Comparison of ENCODE assay signal across 7 cellular contexts in genomic region chrX:154366666-154367055, GRCh38. TPM values are rescaled to one million over a fixed set of nuclear protein-coding genes. Genes with fewer than 3 reads are reported as not detected.
DNase-seq lines count a peak whose midpoint lies in the region; ATAC-seq and TF ChIP-seq lines count a peak whose summit lies in the region.
"Had no signal": no experiment of that assay in that cellular context is flagged by ENCODE, and none has a peak within 500 bp of the region (broad histone marks: within the 10 kb centered on the region; RNA-seq: fewer than 3 reads in every experiment).

No MANE protein-coding gene starts in this region.

- ATAC-seq in RWPE2 (ENCODE audit: low read depth) (no peak), heart left ventricle (peak; percentile 6 to 40 (median 28))

- CTCF ChIA-PET in HEK293T (lab: Yijun Ruan, JAX): no interaction called here

- peaks cover 85% of the 10 kb centered on the region for H3K36me3 ChIP-seq in RWPE2 (ENCODE audit: low read depth)
- H3K36me3 ChIP-seq in heart left ventricle: peaks cover 2 to 67% (median 63%) of the 10 kb centered on the region in 9 donors
- H3K36me3 ChIP-seq in stomach: peaks cover 39 to 71% (median 57%) of the 10 kb centered on the region in 4 donors

- WGBS in heart left ventricle, 4 donors: 39 to 73% (median 58%) methylated on average over 11 of the region's 11 CpGs
- 69 to 85% (median 78%) methylated on average over 4 to 11 of the region's 11 CpGs for WGBS in stomach, 5 donors

- intact Hi-C loops in heart left ventricle (cut with DNase I): no loop called here
- intact Hi-C loops in stomach (cut with DNase I; ENCODE audit: low total_unique reads): no loop called here

- H3K9me3 ChIP-seq in RWPE2 (ENCODE audit: severe bottlenecking): no peaks in the 10 kb centered on the region
- no peaks in the 10 kb centered on the region for H3K9me3 ChIP-seq in heart left ventricle
- H3K9me3 ChIP-seq in stomach: no peaks in the 10 kb centered on the region

- TF ChIP-seq CTCF in RWPE2 (IDR thresholded peaks at IDR 0.05; ENCODE audit: poor library complexity, severe bottlenecking) (no peak), heart left ventricle (IDR thresholded peaks at IDR 0.05) (no peak), stomach (IDR thresholded peaks at IDR 0.05) (no peak)

- no peak for TF ChIP-seq EP300 in stomach (IDR thresholded peaks at IDR 0.05)

- DNase-seq in RWPE2 (ENCODE audit: low spot score): no peak
- peak in 4 of 5 donors; percentile 62 to 76 (median 66) for DNase-seq in heart left ventricle
- no peak for DNase-seq in stomach
- no peak for DNase-seq in NCI-H146 treated with DMSO at 0.1 percent for 48 hours (lab: John Stamatoyannopoulos, UW; ENCODE audit: unreplicated experiment)
- DNase-seq in HEK293T (ENCODE audit: extremely low spot score): no peak
- no peak for DNase-seq in SKM-1 (lab: John Stamatoyannopoulos, UW; ENCODE audit: unreplicated experiment)

- no peak for TF ChIP-seq POLR2A in heart left ventricle (IDR thresholded peaks at IDR 0.05)
- no peak for TF ChIP-seq POLR2A in stomach (IDR thresholded peaks at IDR 0.05)

- POLR2A ChIA-PET in HEK293T (lab: Yijun Ruan, JAX): interaction anchor here (1.1 kb wide), 1 partner anchor 31 kb away, joined by 4 read pairs; the partner anchor contains the start of gene RPL10

- no peak overlapping the region for H3K4me3 ChIP-seq in RWPE2 (ENCODE audit: severe bottlenecking)
- H3K4me3 ChIP-seq in heart left ventricle: peak overlapping the region in 1 of 12 donors; percentile 93
- H3K4me3 ChIP-seq in stomach: peak overlapping the region in 2 of 4 donors; percentile 4 to 85

- H3K27ac ChIP-seq in RWPE2 (ENCODE audit: poor library complexity, severe bottlenecking) (peak overlapping the region; percentile 97), heart left ventricle (peak overlapping the region in 11 of 12 donors; percentile 71 to 100 (median 97)), stomach (peak overlapping the region in 3 of 5 donors; percentile 90 to 98 (median 97))
- H3K27ac ChIP-seq: KMS-11 had no signal

- H3K4me1 ChIP-seq in RWPE2 (ENCODE audit: insufficient read depth, poor library complexity, severe bottlenecking): peaks cover 7% of the 10 kb centered on the region
- peaks cover 0 to 36% (median 23%) of the 10 kb centered on the region in 12 donors for H3K4me1 ChIP-seq in heart left ventricle
- peaks cover 0 to 46% (median 20%) of the 10 kb centered on the region in 4 donors for H3K4me1 ChIP-seq in stomach

- H3K27me3 ChIP-seq in RWPE2 (ENCODE audit: insufficient read depth, poor library complexity, severe bottlenecking) (no peaks in the 10 kb centered on the region), heart left ventricle (no peaks in the 10 kb centered on the region), stomach (no peaks in the 10 kb centered on the region)

TF ChIP-seq in HEK293T, 16 proteins besides CTCF, POLR2A, EP300 and RAD21:
- no peak for TF ChIP-seq ARNT (IDR thresholded peaks at IDR 0.05)
- TF ChIP-seq HDGF (IDR thresholded peaks at IDR 0.05; ENCODE audit: borderline replicate concordance): no peak
- no peak for TF ChIP-seq LEF1 (IDR thresholded peaks at IDR 0.05; ENCODE audit: borderline replicate concordance)
- no peak for TF ChIP-seq ELF4 (IDR thresholded peaks at IDR 0.05)
- TF ChIP-seq FOXM1 (IDR thresholded peaks at IDR 0.05; ENCODE audit: borderline replicate concordance): no peak
- TF ChIP-seq NFRKB (IDR thresholded peaks at IDR 0.05): no peak
- no peak for TF ChIP-seq FOXK2 (IDR thresholded peaks at IDR 0.05)
- TF ChIP-seq BHLHE40 (IDR thresholded peaks at IDR 0.05; ENCODE audit: borderline replicate concordance): no peak
- TF ChIP-seq SP1 (IDR thresholded peaks at IDR 0.05): no peak
- TF ChIP-seq PKNOX1 (IDR thresholded peaks at IDR 0.05): no peak
- TF ChIP-seq CTBP1 (IDR thresholded peaks at IDR 0.05; ENCODE audit: borderline replicate concordance): no peak
- TF ChIP-seq FOXA1 (IDR thresholded peaks at IDR 0.05): no peak
- no peak for TF ChIP-seq TARDBP (IDR thresholded peaks at IDR 0.05)
- no peak for TF ChIP-seq ZNF384 (IDR thresholded peaks at IDR 0.05)
- no peak for TF ChIP-seq L3MBTL2 (conservative IDR thresholded peaks at IDR 0.05)

RNA-seq across cellular contexts. Expression of gene FLNA, which starts 7.8 kb away (rescaled TPM):
- total RNA-seq in heart left ventricle (100 to 1,000 TPM; 155 to 465 (median 234) TPM), stomach (1,000 to 10,000 TPM in 4 of 5 donors, 100 to 1,000 TPM in 1; 638 to 3,511 (median 2,572) TPM)
- polyA plus RNA-seq in heart left ventricle (100 to 1,000 TPM; 226 to 274 TPM), stomach (1,000 to 10,000 TPM in 1 of 3 donors, 100 to 1,000 TPM in 1, 10 to 100 TPM in 1; 89.2 to 1,461 (median 171) TPM)

RNA-seq across cellular contexts. Expression of gene EMD, which starts 12.4 kb away (rescaled TPM):
- total RNA-seq in heart left ventricle (10 to 100 TPM; 37.6 to 76.8 (median 52.8) TPM), stomach (100 to 1,000 TPM in 1 of 5 donors, 10 to 100 TPM in 4; 24.2 to 117 (median 38.5) TPM)
- polyA plus RNA-seq in heart left ventricle (100 to 1,000 TPM in 1 of 2 donors, 10 to 100 TPM in 1; 71.9 to 152 TPM), stomach (100 to 1,000 TPM in 1 of 3 donors, 10 to 100 TPM in 2; 62.9 to 135 (median 97.8) TPM)

RNA-seq across cellular contexts. Expression of gene RPL10, which starts 31.5 kb away (rescaled TPM):
- 1,000 to 10,000 TPM; 1,381 to 3,072 (median 2,052) TPM for total RNA-seq in heart left ventricle
- polyA plus RNA-seq in heart left ventricle: 1,000 to 10,000 TPM; 2,362 to 5,995 TPM
- 1,000 to 10,000 TPM in 4 of 5 donors, 100 to 1,000 TPM in 1; 783 to 3,421 (median 2,020) TPM for total RNA-seq in stomach
- polyA plus RNA-seq in stomach: 1,000 to 10,000 TPM; 5,802 to 8,616 (median 6,179) TPM

RNA-seq across cellular contexts. Expression of gene DNASE1L1, which starts 42.4 kb away (rescaled TPM):
- 100 to 1,000 TPM in 2 of 9 donors, 10 to 100 TPM in 7; 26.7 to 117 (median 43.8) TPM for total RNA-seq in heart left ventricle
- 10 to 100 TPM; 27.7 to 57.1 TPM for polyA plus RNA-seq in heart left ventricle
- 10 to 100 TPM; 12.5 to 48.7 (median 26.3) TPM for total RNA-seq in stomach
- 10 to 100 TPM; 15.9 to 18.2 (median 16.0) TPM for polyA plus RNA-seq in stomach

RNA-seq across cellular contexts. Expression of gene TAFAZZIN, which starts 44.7 kb away (rescaled TPM):
- total RNA-seq in heart left ventricle (10 to 100 TPM; 29.1 to 38.6 (median 34.5) TPM), stomach (100 to 1,000 TPM in 2 of 5 donors, 10 to 100 TPM in 3; 12.7 to 202 (median 84.6) TPM)
- polyA plus RNA-seq in heart left ventricle (10 to 100 TPM; 27.2 to 51.1 TPM), stomach (10 to 100 TPM; 19.4 to 59.9 (median 21.8) TPM)

Comparison
In these comparisons a context has a peak if more than half of its experiments do, and no peak if none do; other contexts are left out.
1. DNase-seq: peak in heart left ventricle (4 of 5); none in RWPE2 (single experiment), stomach (single experiment), NCI-H146 treated with DMSO at 0.1 percent for 48 hours (single experiment), HEK293T (single experiment) and SKM-1 (single experiment).
2. Peak in every context shown above with its lines, with median percentiles within 50 percentile points of each other: H3K27ac ChIP-seq.